In the genomic region with DNA sequence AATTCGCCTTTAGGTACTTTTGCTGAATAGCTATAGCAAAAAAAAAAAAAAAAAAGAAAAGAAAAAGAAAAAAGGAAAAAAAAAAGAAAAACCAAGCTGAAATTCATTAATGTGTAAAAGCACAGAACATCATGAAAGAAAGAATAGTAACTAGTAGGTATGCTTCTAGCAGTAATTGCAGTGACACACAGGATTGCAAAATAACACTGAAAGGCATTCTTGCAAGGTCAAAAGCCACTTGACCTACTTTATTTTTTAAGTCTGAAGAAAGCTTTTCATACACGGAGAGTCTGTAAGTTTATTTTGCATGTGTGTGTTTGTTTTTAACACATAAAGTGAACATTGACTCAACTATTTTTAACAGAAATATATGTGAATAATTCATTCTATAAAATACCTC, we compare ENCODE assay signal across 23 cellular contexts. TPM values are rescaled to one million over a fixed set of nuclear protein-coding genes. Genes with fewer than 3 reads are reported as not detected.
"Had no signal": no experiment of that assay in that cellular context is flagged by ENCODE, and none has a peak within 500 bp of the region (broad histone marks: within the 10 kb centered on the region; RNA-seq: fewer than 3 reads in every experiment).

No MANE protein-coding gene starts in this region.

- DNase-seq: effector CD8-positive, alpha-beta T cell; endodermal cell; foreskin fibroblast; gastrocnemius medialis; head of caudate nucleus; kidney; mesendoderm; midbrain; naive thymus-derived CD4-positive, alpha-beta T cell; stimulated activated CD4-positive, alpha-beta T cell treated with anti-CD3 and anti-CD28 coated beads, Interleukin-12 subunit alpha, Interleukin-12 subunit beta, amount 100 ng/mL, for 4 hours; stimulated activated CD4-positive, alpha-beta T cell treated with anti-CD3 and anti-CD28 coated beads, Interleukin-1b, Interleukin-23, amount 100 ng/mL, for 48 hours; stimulated activated CD4-positive, alpha-beta T cell treated with anti-CD3 and anti-CD28 coated beads, Interleukin-4, amount 100 ng/mL, for 1 hour; stimulated activated CD8-positive, alpha-beta memory T cell treated with anti-CD3 and anti-CD28 coated beads, Interleukin-4, amount 100 ng/mL, for 48 hours; stimulated activated naive CD4-positive, alpha-beta T cell treated with Interleukin-2 at 50 U/mL for 16 hours; stomach; thyroid gland had no signal

- ATAC-seq: esophagus mucosa; gastrocnemius medialis; left lobe of liver; naive thymus-derived CD4-positive, alpha-beta T cell; sciatic nerve had no signal

- H3K4me3 ChIP-seq: gastrocnemius medialis, neural progenitor cell, right atrium auricular region, smooth muscle cell, stomach, thyroid gland, vagina had no signal

RNA-seq across cellular contexts. Expression of a gene that starts 54.4 kb away (rescaled TPM):
- total RNA-seq: naive thymus-derived CD4-positive, alpha-beta T cell had no signal
